ENCODE assay signal across 22 cellular contexts in the genomic region with DNA sequence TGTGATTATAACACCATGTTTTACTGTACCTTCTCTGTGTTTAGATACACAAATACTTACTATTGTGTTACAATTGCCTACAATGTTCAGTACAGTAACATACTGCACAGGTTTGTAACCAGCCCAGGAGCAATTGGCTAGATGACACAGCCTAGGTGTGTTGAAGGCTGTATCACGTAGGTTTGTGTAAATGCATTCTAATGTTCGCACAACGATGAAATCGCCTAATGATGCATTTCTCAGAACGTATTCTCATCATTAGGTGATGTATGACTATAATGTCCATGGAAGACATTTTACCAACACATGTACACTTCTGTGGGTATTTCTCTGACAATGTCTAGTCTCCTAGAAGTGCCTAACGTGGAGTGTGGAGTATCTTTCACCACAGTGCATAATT.
DNase-seq lines count a peak whose midpoint lies in the region; ATAC-seq, FAIRE-seq and TF ChIP-seq lines count a peak whose summit lies in the region.
"Had no signal": no experiment of that assay in that cellular context is flagged by ENCODE, and none has a peak within 500 bp of the region (broad histone marks: within the 10 kb centered on the region; RNA-seq: fewer than 3 reads in every experiment).

No MANE protein-coding gene starts in this region.

- FAIRE-seq in HTR-8/SVneo (lab: Jason Lieb, UNC) (peak; percentile 13), GM12878 (lab: Jason Lieb, UNC) (no peak)
- FAIRE-seq: colon, G401.6 had no signal

- no peaks in the 10 kb centered on the region for H3K9me3 ChIP-seq in GM12878 (replicated peaks; ENCODE audit: control insufficient read depth, insufficient read depth, low read length)
- no peaks in the 10 kb centered on the region for H3K9me3 ChIP-seq in upper lobe of right lung
- H3K9me3 ChIP-seq: BLaER1, tibial artery had no signal

- H3K4me2 ChIP-seq in GM12878 (ENCODE audit: control insufficient read depth, insufficient read depth): peak overlapping the region; percentile 78
- H3K4me2 ChIP-seq: BLaER1 had no signal

- no peak for DNase-seq in activated naive CD4-positive, alpha-beta T cell treated with anti-CD3 and anti-CD28 coated beads for 36 hours
- no peak for DNase-seq in activated naive CD4-positive, alpha-beta T cell treated with anti-CD3 and anti-CD28 coated beads, Interleukin-2, amount 10 ng/mL, durations not matched to agents 7 days and 5 days
- DNase-seq in HTR-8/SVneo (ENCODE audit: insufficient read length, low spot score) (no peak), GM12878 (ENCODE audit: low read depth, low spot score) (no peak), upper lobe of right lung (no peak), OCI-M1 (lab: John Stamatoyannopoulos, UW) (no peak)
- DNase-seq in effector CD8-positive, alpha-beta T cell (lab: John Stamatoyannopoulos, UW): no peak
- DNase-seq: amniotic stem cell; COR-L47; effector CD4-positive, alpha-beta T cell; HFFc6; left ventricle myocardium superior; naive B cell; NCI-H146; NCI-H446; occipital lobe; tibial artery; WERI-Rb-1 had no signal

- H3K36me3 Mint-ChIP-seq in activated naive CD4-positive, alpha-beta T cell treated with anti-CD3 and anti-CD28 coated beads for 36 hours (ENCODE audit: low read depth): no peaks in the 10 kb centered on the region
- peaks cover 5% of the 10 kb centered on the region for H3K36me3 Mint-ChIP-seq in activated naive CD4-positive, alpha-beta T cell treated with anti-CD3 and anti-CD28 coated beads, Interleukin-2, amount 10 ng/mL, durations not matched to agents 7 days and 5 days
- H3K36me3 Mint-ChIP-seq: mesothelial cell of epicardium, naive B cell had no signal

- H3K27ac ChIP-seq in GM12878 (ENCODE audit: control insufficient read depth, insufficient read depth): peak overlapping the region; percentile 98
- peak overlapping the region; percentile 15 for H3K27ac ChIP-seq in upper lobe of right lung
- H3K27ac ChIP-seq: BLaER1, tibial artery, WERI-Rb-1 had no signal

- peak overlapping the region; percentile 84 for H3K27ac Mint-ChIP-seq in activated naive CD4-positive, alpha-beta T cell treated with anti-CD3 and anti-CD28 coated beads for 36 hours
- H3K27ac Mint-ChIP-seq in activated naive CD4-positive, alpha-beta T cell treated with anti-CD3 and anti-CD28 coated beads, Interleukin-2, amount 10 ng/mL, durations not matched to agents 7 days and 5 days: no peak overlapping the region
- H3K27ac Mint-ChIP-seq: mesothelial cell of epicardium, naive B cell had no signal

- H3K9ac ChIP-seq in GM12878 (ENCODE audit: control insufficient read depth, insufficient read depth, low read length): no peak overlapping the region; the same call in 1 of the 2 replicates
- H3K9ac ChIP-seq: BLaER1 had no signal

- CTCF ChIA-PET in activated naive CD4-positive, alpha-beta T cell treated with anti-CD3 and anti-CD28 coated beads for 36 hours (lab: Charles Lee): no interaction called here
- CTCF ChIA-PET in activated naive CD4-positive, alpha-beta T cell treated with anti-CD3 and anti-CD28 coated beads, Interleukin-2, amount 10 ng/mL, durations not matched to agents 7 days and 5 days (lab: Charles Lee): interaction anchor here (1.0 kb wide), 1 partner anchor 285 kb away, joined by 3 read pairs; no protein-coding TSS in a partner anchor
- CTCF ChIA-PET in GM12878 (lab: Yijun Ruan, JAX): interaction anchor here (1.0 kb wide), 1 partner anchor 41 kb away, joined by 4 read pairs; no protein-coding TSS in a partner anchor

- SMC1A ChIA-PET in GM12878 (lab: Charles Lee; ENCODE audit: uncharacterized antibody, unreplicated experiment): interaction anchor here (0.7 to 7.6 kb wide), 9 partner anchors 7 to 406 kb away, joined by 3 to 93 read pairs (median 3); no protein-coding TSS in a partner anchor

- no peak overlapping the region for H3K4me3 Mint-ChIP-seq in activated naive CD4-positive, alpha-beta T cell treated with anti-CD3 and anti-CD28 coated beads for 36 hours
- no peak overlapping the region for H3K4me3 Mint-ChIP-seq in activated naive CD4-positive, alpha-beta T cell treated with anti-CD3 and anti-CD28 coated beads, Interleukin-2, amount 10 ng/mL, durations not matched to agents 7 days and 5 days
- H3K4me3 Mint-ChIP-seq: HFFc6, mesothelial cell of epicardium, naive B cell had no signal

- 0 out of 3 replicates have a peak, but pooled peaks have one; percentile 1 for ATAC-seq in GM12878
- no peak for ATAC-seq in upper lobe of right lung

- H3K79me2 ChIP-seq in GM12878 (ENCODE audit: control insufficient read depth, insufficient read depth, low read length): peaks cover 5% of the 10 kb centered on the region; the same call in 1 of the 2 replicates

- H3K4me3 ChIP-seq in GM12878 (0 out of 2 replicates have a peak overlapping the region, but pooled peaks have one; percentile 3), upper lobe of right lung (no peak overlapping the region)
- H3K4me3 ChIP-seq: BLaER1, tibial artery had no signal

- no peaks in the 10 kb centered on the region for H3K36me3 ChIP-seq in GM12878 (ENCODE audit: control insufficient read depth in 2 of 2, insufficient read depth in 2 of 2, low read length in 1 of 2)
- no peaks in the 10 kb centered on the region for H3K36me3 ChIP-seq in upper lobe of right lung
- H3K36me3 ChIP-seq: BLaER1, tibial artery, WERI-Rb-1 had no signal

- POLR2A ChIA-PET in GM12878 (lab: Charles Lee): interaction anchor here (0.7 to 3.7 kb wide), 7 partner anchors 12 to 166 kb away, joined by 3 to 22 read pairs (median 4); a partner anchor contains a TSS

- no peak overlapping the region for H2AFZ ChIP-seq in GM12878 (ENCODE audit: control insufficient read depth, low read depth, low read length)

- no peak for TF ChIP-seq RAD21 in GM12878 (IDR thresholded peaks at IDR 0.05; ENCODE audit: insufficient read depth, low read depth, low read length)

- in situ Hi-C loops in GM12878 (cut with MboI): loop anchor here (25.0 kb wide), 1 partner anchor 1619 kb away; no protein-coding TSS in a partner anchor

- no peaks in the 10 kb centered on the region for H3K27me3 Mint-ChIP-seq in activated naive CD4-positive, alpha-beta T cell treated with anti-CD3 and anti-CD28 coated beads for 36 hours (ENCODE audit: low read depth)
- no peaks in the 10 kb centered on the region for H3K27me3 Mint-ChIP-seq in activated naive CD4-positive, alpha-beta T cell treated with anti-CD3 and anti-CD28 coated beads, Interleukin-2, amount 10 ng/mL, durations not matched to agents 7 days and 5 days
- H3K27me3 Mint-ChIP-seq: naive B cell had no signal

- no peaks in the 10 kb centered on the region for H3K27me3 ChIP-seq in GM12878 (replicated peaks in 1 of 2; ENCODE audit: control insufficient read depth in 2 of 2, insufficient read depth in 2 of 2, low read length in 1 of 2)
- no peaks in the 10 kb centered on the region for H3K27me3 ChIP-seq in upper lobe of right lung
- H3K27me3 ChIP-seq: BLaER1, tibial artery had no signal

- TF ChIP-seq CTCF in GM12878 (IDR thresholded peaks at IDR 0.05 in 2 of 3, conservative IDR thresholded peaks at IDR 0.05 in 1 of 3; ENCODE audit: control insufficient read depth in 2 of 3, extremely low read depth in 1 of 3, insufficient read depth in 1 of 3, low read depth in 3 of 3, low read length in 3 of 3) (no peak), upper lobe of right lung (IDR thresholded peaks at IDR 0.05) (no peak)

- TF ChIP-seq POLR2A in GM12878 (IDR thresholded peaks at IDR 0.05; ENCODE audit: low read depth, low read length): no peak

- intact Hi-C loops in activated naive CD4-positive, alpha-beta T cell treated with anti-CD3 and anti-CD28 coated beads for 36 hours (cut with micrococcal nuclease): loop anchor here (1.0 to 5.0 kb wide), 14 partner anchors 20 to 296 kb away; a partner anchor contains a TSS
- intact Hi-C loops in GM12878 (cut with micrococcal nuclease; ENCODE audit: unreplicated experiment): loop anchor here (2.0 to 5.0 kb wide), 3 partner anchors 45 to 196 kb away; a partner anchor contains a TSS
- intact Hi-C loops in upper lobe of right lung (cut with DNase I): no loop called here

- H3K4me1 Mint-ChIP-seq in activated naive CD4-positive, alpha-beta T cell treated with anti-CD3 and anti-CD28 coated beads for 36 hours (ENCODE audit: low read depth): peaks cover 68% of the 10 kb centered on the region
- peaks cover 61% of the 10 kb centered on the region for H3K4me1 Mint-ChIP-seq in activated naive CD4-positive, alpha-beta T cell treated with anti-CD3 and anti-CD28 coated beads, Interleukin-2, amount 10 ng/mL, durations not matched to agents 7 days and 5 days

- TF ChIP-seq EP300 in GM12878 (IDR thresholded peaks at IDR 0.05; ENCODE audit: borderline replicate concordance in 1 of 2, control insufficient read depth in 1 of 2, low read depth in 2 of 2, low read length in 2 of 2): no peak

- H3K9me3 Mint-ChIP-seq in activated naive CD4-positive, alpha-beta T cell treated with anti-CD3 and anti-CD28 coated beads for 36 hours: no peaks in the 10 kb centered on the region
- peaks cover 2% of the 10 kb centered on the region for H3K9me3 Mint-ChIP-seq in activated naive CD4-positive, alpha-beta T cell treated with anti-CD3 and anti-CD28 coated beads, Interleukin-2, amount 10 ng/mL, durations not matched to agents 7 days and 5 days
- H3K9me3 Mint-ChIP-seq: HFFc6, mesothelial cell of epicardium, naive B cell had no signal

- no peaks in the 10 kb centered on the region for H4K20me1 ChIP-seq in GM12878 (ENCODE audit: control insufficient read depth, insufficient read depth)
- H4K20me1 ChIP-seq: BLaER1 had no signal

- BruUV-seq in GM12878 (replicated peaks; lab: Mats Ljungman, UMichigan): no TSS peak

- RAD21 ChIA-PET in GM12878 (lab: Charles Lee; ENCODE audit: unreplicated experiment): interaction anchor here (1.0 to 3.3 kb wide), 5 partner anchors 44 to 166 kb away, joined by 3 to 56 read pairs (median 5); a partner anchor contains a TSS

- H3K4me1 ChIP-seq in GM12878 (ENCODE audit: control insufficient read depth, insufficient read depth, low read length) (peaks cover 75% of the 10 kb centered on the region), upper lobe of right lung (peaks cover 20% of the 10 kb centered on the region)
- H3K4me1 ChIP-seq: BLaER1 had no signal

- 85% methylated on average over 6 of the region's 6 CpGs for WGBS in GM12878 (ENCODE audit: insufficient coverage, insufficient replicate concordance, low lambda C conversion rate, missing lambda C conversion rate)

TF ChIP-seq in GM12878, 131 proteins besides CTCF, POLR2A, EP300 and RAD21 (continues in another document):
- TF ChIP-seq, protein P1, sequence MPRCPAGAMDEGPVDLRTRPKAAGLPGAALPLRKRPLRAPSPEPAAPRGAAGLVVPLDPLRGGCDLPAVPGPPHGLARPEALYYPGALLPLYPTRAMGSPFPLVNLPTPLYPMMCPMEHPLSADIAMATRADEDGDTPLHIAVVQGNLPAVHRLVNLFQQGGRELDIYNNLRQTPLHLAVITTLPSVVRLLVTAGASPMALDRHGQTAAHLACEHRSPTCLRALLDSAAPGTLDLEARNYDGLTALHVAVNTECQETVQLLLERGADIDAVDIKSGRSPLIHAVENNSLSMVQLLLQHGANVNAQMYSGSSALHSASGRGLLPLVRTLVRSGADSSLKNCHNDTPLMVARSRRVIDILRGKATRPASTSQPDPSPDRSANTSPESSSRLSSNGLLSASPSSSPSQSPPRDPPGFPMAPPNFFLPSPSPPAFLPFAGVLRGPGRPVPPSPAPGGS (IDR thresholded peaks at IDR 0.05; ENCODE audit: borderline replicate concordance, insufficient read depth, low read depth, low read length, poor library complexity, severe bottlenecking): peak; percentile 91
